Comparison of ENCODE assay signal across 7 cellular contexts in the genomic region with DNA sequence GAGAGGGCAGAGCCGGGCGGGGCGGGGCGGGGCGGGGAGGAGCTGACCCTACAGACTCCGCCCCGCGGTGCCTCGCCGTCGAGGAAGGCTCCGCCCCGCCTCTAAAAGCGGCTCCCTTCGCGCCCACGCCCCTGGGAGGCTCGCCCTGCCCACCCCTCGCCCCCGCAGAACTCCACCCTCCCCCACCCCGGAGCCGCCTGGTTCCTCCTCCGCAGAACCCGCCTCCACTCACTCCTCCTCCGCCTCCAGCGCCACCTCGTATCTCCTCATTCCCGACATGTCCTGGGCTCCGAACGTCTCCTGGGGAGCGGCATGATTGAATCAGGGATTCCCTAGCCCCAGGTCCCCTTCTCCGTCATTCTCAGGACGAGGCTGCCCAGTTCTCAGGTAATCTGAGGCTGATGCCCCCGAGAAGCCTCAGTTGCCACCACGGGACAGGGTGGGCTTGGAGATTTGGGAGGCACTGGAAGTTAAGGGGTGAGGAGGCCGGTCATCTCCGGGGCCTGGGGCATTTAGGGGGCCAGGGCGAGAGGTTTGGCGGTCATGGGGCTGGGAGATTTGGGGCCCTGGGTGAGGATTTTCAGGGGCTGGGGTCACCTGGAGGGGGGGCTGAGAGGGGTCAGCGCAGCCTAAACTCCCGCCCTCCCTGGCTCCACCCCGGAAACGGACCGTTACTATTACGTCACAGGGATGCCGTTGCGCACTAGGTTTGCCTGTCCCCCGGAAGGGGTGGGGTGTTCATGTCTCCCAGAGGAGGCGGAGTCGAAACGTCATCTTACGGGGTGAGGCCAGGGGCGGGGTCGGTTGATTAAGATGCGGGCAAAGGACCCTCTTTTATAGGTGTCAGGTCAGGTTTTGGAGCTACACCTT. TPM values are rescaled to one million over a fixed set of nuclear protein-coding genes. Genes with fewer than 3 reads are reported as not detected.
DNase-seq lines count a peak whose midpoint lies in the region; ATAC-seq, FAIRE-seq and TF ChIP-seq lines count a peak whose summit lies in the region.

No MANE protein-coding gene starts in this region.

- H3K9me3 Mint-ChIP-seq in activated B cell treated with CpG ODN at 0.5 μM for 24 hours = peaks cover 15% of the 10 kb centered on the region
- H3K9me3 Mint-ChIP-seq in immature natural killer cell = peaks cover 0 to 2% (median 0%) of the 10 kb centered on the region in 6 donors

- H3K27ac Mint-ChIP-seq in activated B cell treated with CpG ODN at 0.5 μM for 24 hours (peak overlapping the region; percentile 87), immature natural killer cell (peak overlapping the region; percentile 87 to 96 (median 94))

- intact Hi-C loops in activated B cell treated with CpG ODN at 0.5 μM for 24 hours (cut with micrococcal nuclease) = loop anchor here (1.0 to 10.0 kb wide), 11 partner anchors 19 to 1069 kb away; partner anchors contain the start of genes CREB3, DCTN3, DNAI1 and DNAJB5

- H3K36me3 ChIP-seq in bronchial epithelial cell (ENCODE audit: control insufficient read depth, insufficient read depth, low read length) = peaks cover 1% of the 10 kb centered on the region

- H3K27me3 Mint-ChIP-seq in activated B cell treated with CpG ODN at 0.5 μM for 24 hours (no peaks in the 10 kb centered on the region), immature natural killer cell (ENCODE audit: low read depth in 3 of 3) (peaks cover 3 to 11% (median 7%) of the 10 kb centered on the region in 3 donors)

- peak; percentile 75 for ATAC-seq in GM18873 (IDR thresholded peaks at IDR 0.05; ENCODE audit: low FRiP score, unreplicated experiment)
- peak; percentile 73 for ATAC-seq in HG03108 (IDR thresholded peaks at IDR 0.05; ENCODE audit: unreplicated experiment)
- peak; percentile 90 for ATAC-seq in activated B cell treated with CpG ODN at 0.5 μM for 24 hours (ENCODE audit: low read depth)

- H3K36me3 Mint-ChIP-seq in activated B cell treated with CpG ODN at 0.5 μM for 24 hours (ENCODE audit: low read depth) (peaks cover 4% of the 10 kb centered on the region), immature natural killer cell (peaks cover 0 to 7% (median under 1%) of the 10 kb centered on the region in 3 donors)

- no peaks in the 10 kb centered on the region for H3K27me3 ChIP-seq in bronchial epithelial cell (ENCODE audit: control insufficient read depth, insufficient read depth, low read length)

- H3K4me1 Mint-ChIP-seq in activated B cell treated with CpG ODN at 0.5 μM for 24 hours (peaks cover 11% of the 10 kb centered on the region), immature natural killer cell (peaks cover 13 to 18% of the 10 kb centered on the region in 2 donors)

- CTCF ChIA-PET in activated B cell treated with CpG ODN at 0.5 μM for 24 hours (lab: Charles Lee) = interaction anchor here (1.0 to 3.9 kb wide), 5 partner anchors 18 to 53 kb away, joined by 3 to 14 read pairs (median 5); partner anchors contain the start of genes GALT and RPP25L

- H3K4me3 ChIP-seq in bronchial epithelial cell (ENCODE audit: low read depth, low read length) (peak overlapping the region; percentile 91), skin epidermis (peak overlapping the region; percentile 49 to 78 (median 59))

- peak overlapping the region; percentile 81 to 99 (median 93) for H3K27ac ChIP-seq in skin epidermis

- H3K4me3 Mint-ChIP-seq in activated B cell treated with CpG ODN at 0.5 μM for 24 hours = peak overlapping the region; percentile 88
- peak overlapping the region; percentile 82 to 91 (median 88) for H3K4me3 Mint-ChIP-seq in immature natural killer cell

- FAIRE-seq in bronchial epithelial cell (lab: Jason Lieb, UNC) = peak; percentile 36

- TF ChIP-seq CTCF in activated B cell treated with CpG ODN at 0.5 μM for 24 hours (IDR thresholded peaks at IDR 0.05) = no peak
- TF ChIP-seq CTCF in bronchial epithelial cell (IDR thresholded peaks at IDR 0.05; ENCODE audit: insufficient read depth, low read length, severe bottlenecking) = no peak

- peak; percentile 87 for DNase-seq in NCI-H2196 treated with DMSO at 0.1 percent for 48 hours (lab: John Stamatoyannopoulos, UW; ENCODE audit: unreplicated experiment)
- peak; percentile 75 for DNase-seq in activated B cell treated with CpG ODN at 0.5 μM for 24 hours
- peak; percentile 86 for DNase-seq in bronchial epithelial cell (ENCODE audit: low read depth)
- DNase-seq in immature natural killer cell = peak; percentile 85 to 87 (median 85)

- POLR2A ChIA-PET in activated B cell treated with CpG ODN at 0.5 μM for 24 hours (lab: Charles Lee) = interaction anchor here (0.6 to 2.2 kb wide), 10 partner anchors 9 to 848 kb away, joined by 3 to 19 read pairs (median 4); partner anchors contain the start of genes DNAI1, FAM219A, GALT and IL11RA

RNA-seq across cellular contexts. Expression of gene CCL27, which starts 3.2 kb away (rescaled TPM):
- total RNA-seq in activated B cell treated with CpG ODN at 0.5 μM for 24 hours = not detected in 2 replicates
- total RNA-seq in bronchial epithelial cell = 0.26 TPM in 1 of 2 replicates, not detected in the other
- not detected for polyA plus RNA-seq in immature natural killer cell

RNA-seq across cellular contexts. Expression of gene IL11RA, which starts 13.6 kb away (rescaled TPM):
- total RNA-seq in activated B cell treated with CpG ODN at 0.5 μM for 24 hours (11.2 and 18.8 TPM in 2 replicates), bronchial epithelial cell (0.79 and 1.0 TPM in 2 replicates)
- 10 to 100 TPM in 1 of 3 donors, 1 to 10 TPM in 2; 2.9 to 14.0 (median 5.0) TPM for polyA plus RNA-seq in immature natural killer cell

RNA-seq across cellular contexts. Expression of gene GALT, which starts 19.1 kb away (rescaled TPM):
- total RNA-seq in activated B cell treated with CpG ODN at 0.5 μM for 24 hours (55.9 and 62.5 TPM in 2 replicates), bronchial epithelial cell (11.3 and 13.6 TPM in 2 replicates)
- 10 to 100 TPM; 43.7 to 61.2 (median 47.3) TPM for polyA plus RNA-seq in immature natural killer cell

RNA-seq across cellular contexts. Expression of gene CCL19, which starts 25.5 kb away (rescaled TPM):
- not detected in 2 replicates for total RNA-seq in activated B cell treated with CpG ODN at 0.5 μM for 24 hours
- not detected in 2 replicates for total RNA-seq in bronchial epithelial cell
- not detected for polyA plus RNA-seq in immature natural killer cell

RNA-seq across cellular contexts. Expression of gene SIGMAR1, which starts 28.0 kb away (rescaled TPM):
- 27.2 TPM in 2 replicates for total RNA-seq in activated B cell treated with CpG ODN at 0.5 μM for 24 hours
- total RNA-seq in bronchial epithelial cell = 62.5 and 74.8 TPM in 2 replicates
- 100 to 1,000 TPM in 1 of 3 donors, 10 to 100 TPM in 2; 75.8 to 135 (median 85.2) TPM for polyA plus RNA-seq in immature natural killer cell

Comparison
In these comparisons a context has a peak if more than half of its experiments do, and no peak if none do; other contexts are left out.
1. Peak in every context shown above with its lines: DNase-seq, ATAC-seq, H3K4me3 ChIP-seq and H3K27ac ChIP-seq.